17 cellular contexts compared by ENCODE assay signal in genomic region chr4:9771069-9771468, GRCh38. TPM values are rescaled to one million over a fixed set of nuclear protein-coding genes. Genes with fewer than 3 reads are reported as not detected.
DNase-seq lines count a peak whose midpoint lies in the region; ATAC-seq and TF ChIP-seq lines count a peak whose summit lies in the region.
"Had no signal": no experiment of that assay in that cellular context is flagged by ENCODE, and none has a peak within 500 bp of the region (broad histone marks: within the 10 kb centered on the region; RNA-seq: fewer than 3 reads in every experiment).

No MANE protein-coding gene starts in this region.

- H3K4me3 ChIP-seq in RWPE2 (ENCODE audit: severe bottlenecking): no peak overlapping the region

- ATAC-seq in RWPE2 (ENCODE audit: low read depth) (0 out of 3 replicates have a peak, but pooled peaks have one; percentile 29), foreskin keratinocyte (peak; percentile 64), GM19351 (IDR thresholded peaks at IDR 0.05; ENCODE audit: unreplicated experiment) (no peak), HG02938 (IDR thresholded peaks at IDR 0.05; ENCODE audit: unreplicated experiment) (no peak)

- H3K27me3 ChIP-seq in RWPE2 (ENCODE audit: insufficient read depth, poor library complexity, severe bottlenecking) (no peaks in the 10 kb centered on the region), foreskin keratinocyte (peaks cover 15% of the 10 kb centered on the region)

- H3K4me1 ChIP-seq in RWPE2 (ENCODE audit: insufficient read depth, poor library complexity, severe bottlenecking): no peaks in the 10 kb centered on the region
- H3K4me1 ChIP-seq in foreskin keratinocyte: no peaks in the 10 kb centered on the region

- H3K9me3 ChIP-seq in RWPE2 (ENCODE audit: severe bottlenecking): no peaks in the 10 kb centered on the region
- H3K9me3 ChIP-seq: SK-N-SH had no signal

- DNase-seq in AML-193 (lab: John Stamatoyannopoulos, UW): peak; percentile 26 to 29
- peak; percentile 7 for DNase-seq in GF-D8 (lab: John Stamatoyannopoulos, UW)
- no peak for DNase-seq in RWPE2 (ENCODE audit: low spot score)
- peak; percentile 92 to 94 for DNase-seq in foreskin keratinocyte
- DNase-seq in central memory CD4-positive, alpha-beta T cell: no peak
- DNase-seq: DMS79 treated with DMSO at 0.1 percent for 48 hours, H9, Kasumi-1, MM.1S, NCI-H1694 treated with DMSO at 0.1 percent for 48 hours, NCI-H510A treated with DMSO at 0.1 percent for 48 hours, NCI-H774, SHP77 treated with DMSO at 0.1 percent for 48 hours, SK-N-SH had no signal

- no peak overlapping the region for H3K27ac ChIP-seq in RWPE2 (ENCODE audit: poor library complexity, severe bottlenecking)
- no peak overlapping the region for H3K27ac ChIP-seq in foreskin keratinocyte
- H3K27ac ChIP-seq: C4-2B had no signal

- TF ChIP-seq CTCF in RWPE2 (IDR thresholded peaks at IDR 0.05; ENCODE audit: poor library complexity, severe bottlenecking): no peak
- TF ChIP-seq CTCF in foreskin keratinocyte (conservative IDR thresholded peaks at IDR 0.05): no peak

- H3K36me3 ChIP-seq in RWPE2 (ENCODE audit: low read depth): no peaks in the 10 kb centered on the region

RNA-seq across cellular contexts. Expression of gene DRD5, which starts 10.4 kb away (rescaled TPM):
- total RNA-seq in foreskin keratinocyte: not detected in 2 replicates
- polyA plus RNA-seq in foreskin keratinocyte: not detected in 2 replicates
- total RNA-seq: H9 had no signal
- polyA plus RNA-seq: SK-N-SH had no signal

Comparison
In these comparisons a context has a peak if more than half of its experiments do, and no peak if none do; other contexts are left out.
1. DNase-seq: peak in AML-193 (2 of 2), GF-D8 (single experiment) and foreskin keratinocyte (2 of 2); none in RWPE2 (single experiment) and central memory CD4-positive, alpha-beta T cell (single experiment).
2. ATAC-seq: peak in RWPE2 (single experiment) and foreskin keratinocyte (single experiment); none in GM19351 (single experiment) and HG02938 (single experiment).